In the genomic region with DNA sequence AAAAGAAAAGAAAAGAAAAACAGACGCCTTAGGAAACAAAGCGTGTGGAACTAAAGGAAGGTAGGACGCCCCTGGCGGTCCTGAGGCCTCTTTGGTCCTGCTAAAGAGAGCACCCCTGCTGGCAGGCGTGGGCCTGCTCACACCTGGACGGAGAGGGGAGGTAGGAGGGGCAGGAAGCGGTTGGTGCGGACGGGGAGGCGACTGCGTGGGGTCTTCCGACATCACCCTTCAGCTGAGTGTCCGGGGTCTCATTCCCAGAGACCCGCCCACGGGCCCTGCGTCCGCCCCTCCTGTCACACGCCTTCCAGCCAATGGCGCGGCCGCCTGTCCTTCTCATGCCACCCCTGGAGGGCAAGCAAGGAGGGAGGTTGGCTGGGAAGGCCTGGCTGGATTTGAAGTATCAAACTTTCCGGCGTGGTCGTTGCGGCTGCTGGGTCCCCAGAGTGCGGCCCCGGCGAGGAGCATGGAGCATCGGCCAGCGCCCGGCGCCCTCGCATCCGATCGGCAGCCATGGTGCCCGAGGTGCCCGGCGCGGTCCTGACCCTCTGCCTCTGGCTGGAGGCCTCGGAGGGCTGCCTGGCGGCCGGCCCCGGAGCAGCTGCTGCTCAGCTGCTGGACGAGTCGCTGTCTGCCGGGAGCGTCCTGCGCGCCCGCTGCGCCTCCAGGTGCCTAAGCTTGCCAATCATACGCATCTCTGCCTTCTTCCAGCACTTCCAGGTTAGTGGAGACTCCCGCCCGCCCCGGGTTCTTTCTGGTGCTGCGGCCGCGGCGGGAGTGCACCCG, we compare ENCODE assay signal across 9 cellular contexts. TPM values are rescaled to one million over a fixed set of nuclear protein-coding genes. Genes with fewer than 3 reads are reported as not detected.
A peak's percentile ranks its signal among the peaks of the same experiment; 100 is the strongest.
DNase-seq lines count a peak whose midpoint lies in the region; ATAC-seq and TF ChIP-seq lines count a peak whose summit lies in the region.
"Had no signal": no experiment of that assay in that cellular context is flagged by ENCODE, and none has a peak within 500 bp of the region (broad histone marks: within the 10 kb centered on the region; RNA-seq: fewer than 3 reads in every experiment).

No MANE protein-coding gene starts in this region.

- peak overlapping the region; percentile 78 for H3K4me3 Mint-ChIP-seq in activated CD8-positive, alpha-beta memory T cell treated with anti-CD3 and anti-CD28 coated beads, Interleukin-2, amount 10 ng/mL, durations not matched to agents 7 days and 5 days

- H3K27ac Mint-ChIP-seq in activated CD8-positive, alpha-beta memory T cell treated with anti-CD3 and anti-CD28 coated beads, Interleukin-2, amount 10 ng/mL, durations not matched to agents 7 days and 5 days = no peak overlapping the region

- H3K9me3 Mint-ChIP-seq in activated CD8-positive, alpha-beta memory T cell treated with anti-CD3 and anti-CD28 coated beads, Interleukin-2, amount 10 ng/mL, durations not matched to agents 7 days and 5 days (ENCODE audit: low read depth) = no peaks in the 10 kb centered on the region

- H3K4me1 ChIP-seq in thymus (ENCODE audit: control insufficient read depth, insufficient read depth, low read length) = no peaks in the 10 kb centered on the region
- peaks cover 0 to 24% (median 0%) of the 10 kb centered on the region in 3 donors for H3K4me1 ChIP-seq in esophagus squamous epithelium
- H3K4me1 ChIP-seq in vagina = no peaks in the 10 kb centered on the region

- no peak for TF ChIP-seq POLR2A in esophagus squamous epithelium (IDR thresholded peaks at IDR 0.05)
- no peak for TF ChIP-seq POLR2A in vagina (IDR thresholded peaks at IDR 0.05)

- no peak overlapping the region for H3K27ac ChIP-seq in thymus (ENCODE audit: low read depth)
- H3K27ac ChIP-seq in esophagus squamous epithelium = no peak overlapping the region
- no peak overlapping the region for H3K27ac ChIP-seq in vagina
- H3K27ac ChIP-seq: KMS-11 had no signal

- H3K36me3 ChIP-seq in thymus (ENCODE audit: control insufficient read depth, insufficient read depth) = no peaks in the 10 kb centered on the region
- no peaks in the 10 kb centered on the region for H3K36me3 ChIP-seq in esophagus squamous epithelium
- no peaks in the 10 kb centered on the region for H3K36me3 ChIP-seq in vagina

- peaks cover 10% of the 10 kb centered on the region for H3K4me1 Mint-ChIP-seq in activated CD8-positive, alpha-beta memory T cell treated with anti-CD3 and anti-CD28 coated beads, Interleukin-2, amount 10 ng/mL, durations not matched to agents 7 days and 5 days

- H3K27me3 ChIP-seq in thymus (ENCODE audit: control insufficient read depth, insufficient read depth) (no peaks in the 10 kb centered on the region), esophagus squamous epithelium (peaks cover 0 to 6% (median 0%) of the 10 kb centered on the region in 4 donors), vagina (no peaks in the 10 kb centered on the region)

- DNase-seq in activated CD8-positive, alpha-beta memory T cell treated with anti-CD3 and anti-CD28 coated beads, Interleukin-2, amount 10 ng/mL, durations not matched to agents 7 days and 5 days = peak; percentile 66
- DNase-seq in activated CD8-positive, alpha-beta memory T cell treated with anti-CD3 and anti-CD28 coated beads, Interleukin-2, amount 50 U/mL, for 4 hours = no peak
- DNase-seq in T-helper 1 cell (peak in 4 of 5 donors; percentile 19 to 30 (median 22)), glomerular visceral epithelial cell (ENCODE audit: extremely low spot score) (peak; percentile 72), esophagus squamous epithelium (lab: John Stamatoyannopoulos, UW) (no peak), vagina (ENCODE audit: extremely low spot score in 2 of 2) (no peak)

- 1% methylated on average over 60 of the region's 60 CpGs for WGBS in thymus
- WGBS in esophagus squamous epithelium, 2 donors = 3% methylated on average over 4 of the region's 60 CpGs; no CpG with 5 or more reads in 1 of the 2 donors

- TF ChIP-seq CTCF in esophagus squamous epithelium (IDR thresholded peaks at IDR 0.05) (peak in 1 of 6 experiments; percentile 28), vagina (IDR thresholded peaks at IDR 0.05) (no peak)

- peak overlapping the region; percentile 41 for H3K4me3 ChIP-seq in thymus (ENCODE audit: low read length)
- H3K4me3 ChIP-seq in esophagus squamous epithelium = peak overlapping the region in 2 of 4 donors; percentile 29 to 48
- H3K4me3 ChIP-seq in vagina = no peak overlapping the region

- ATAC-seq in activated CD8-positive, alpha-beta memory T cell treated with anti-CD3 and anti-CD28 coated beads, Interleukin-2, amount 10 ng/mL, durations not matched to agents 7 days and 5 days = peak; percentile 87
- ATAC-seq in GM21786 (IDR thresholded peaks at IDR 0.05; ENCODE audit: unreplicated experiment) = no peak

- CTCF ChIA-PET in activated CD8-positive, alpha-beta memory T cell treated with anti-CD3 and anti-CD28 coated beads, Interleukin-2, amount 10 ng/mL, durations not matched to agents 7 days and 5 days (lab: Charles Lee) = interaction anchor here (1.0 kb wide), 2 partner anchors 13 to 589 kb away, joined by 3 to 4 read pairs; no protein-coding TSS in a partner anchor

- H3K27me3 Mint-ChIP-seq in activated CD8-positive, alpha-beta memory T cell treated with anti-CD3 and anti-CD28 coated beads, Interleukin-2, amount 10 ng/mL, durations not matched to agents 7 days and 5 days = no peaks in the 10 kb centered on the region

- H3K9me3 ChIP-seq in thymus (ENCODE audit: control insufficient read depth) (no peaks in the 10 kb centered on the region), esophagus squamous epithelium (no peaks in the 10 kb centered on the region), vagina (no peaks in the 10 kb centered on the region)

- H3K36me3 Mint-ChIP-seq in activated CD8-positive, alpha-beta memory T cell treated with anti-CD3 and anti-CD28 coated beads, Interleukin-2, amount 10 ng/mL, durations not matched to agents 7 days and 5 days = no peaks in the 10 kb centered on the region

- intact Hi-C loops in esophagus squamous epithelium (cut with DNase I) = no loop called here
- intact Hi-C loops in vagina (cut with DNase I) = no loop called here

RNA-seq across cellular contexts. Expression of a gene that starts 47.8 kb away (rescaled TPM):
- 1 to 10 TPM; 1.3 to 1.7 TPM for total RNA-seq in activated CD8-positive, alpha-beta memory T cell treated with anti-CD3 and anti-CD28 coated beads, Interleukin-2, amount 10 ng/mL, durations not matched to agents 7 days and 5 days
- 5.0 TPM for polyA plus RNA-seq in thymus
- total RNA-seq in esophagus squamous epithelium (1 to 10 TPM in 1 of 4 donors, under 1 TPM in 1, not detected in 2; 0.66 to 3.1 TPM), vagina (not detected)

Comparison
In these comparisons a context has a peak if more than half of its experiments do, and no peak if none do; other contexts are left out.
1. DNase-seq: peak in activated CD8-positive, alpha-beta memory T cell treated with anti-CD3 and anti-CD28 coated beads, Interleukin-2, amount 10 ng/mL, durations not matched to agents 7 days and 5 days (single experiment), T-helper 1 cell (4 of 5) and glomerular visceral epithelial cell (single experiment); none in activated CD8-positive, alpha-beta memory T cell treated with anti-CD3 and anti-CD28 coated beads, Interleukin-2, amount 50 U/mL, for 4 hours (single experiment), esophagus squamous epithelium (single experiment) and vagina (0 of 2).